28 cellular contexts compared by ENCODE assay signal in the genomic region with DNA sequence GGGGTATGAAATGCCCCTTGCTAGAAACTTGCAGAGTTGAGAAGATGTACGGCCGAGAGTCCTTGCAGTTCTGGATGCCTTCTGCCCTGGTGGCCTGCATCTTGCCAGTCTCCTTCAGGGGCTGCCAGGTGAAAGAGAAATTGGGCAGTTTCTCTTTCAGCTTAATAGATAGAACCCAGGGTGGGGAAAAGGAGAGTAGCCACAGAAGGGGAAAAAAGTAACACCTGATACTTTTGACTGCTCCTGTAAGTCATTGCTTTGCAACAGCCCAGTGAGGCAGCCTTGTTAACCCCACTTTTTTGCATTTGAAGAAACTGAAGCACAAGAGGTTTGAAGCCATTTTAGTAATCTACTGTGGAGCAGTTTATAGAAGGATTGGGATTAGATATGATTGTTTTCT. TPM values are rescaled to one million over a fixed set of nuclear protein-coding genes. Genes with fewer than 3 reads are reported as not detected.
"Had no signal": no experiment of that assay in that cellular context is flagged by ENCODE, and none has a peak within 500 bp of the region (broad histone marks: within the 10 kb centered on the region; RNA-seq: fewer than 3 reads in every experiment).

No MANE protein-coding gene starts in this region.

- ATAC-seq: activated CD8-positive, alpha-beta T cell treated with anti-CD3 and anti-CD28 coated beads, Interleukin-2, amount 10 ng/mL, durations not matched to agents 7 days and 5 days; activated T-helper 17 cell treated with anti-CD3 and anti-CD28 coated beads, Interleukin-2, amount 50 U/mL, for 72 hours; naive thymus-derived CD8-positive, alpha-beta T cell; sciatic nerve; stimulated activated memory B cell treated with anti-CD40 and anti-IgM and Interleukin-4, amounts not matched to agents 10 μg/mL and 1 μg/mL and 100 μg/mL, for 72 hours had no signal

- H3K27me3 ChIP-seq: adrenal gland, ascending aorta, brain microvascular endothelial cell, neural progenitor cell, stomach, suprapubic skin, tibial nerve had no signal

- H3K4me3 ChIP-seq: adrenal gland, ascending aorta, left ventricle myocardium inferior, neural progenitor cell, stomach, suprapubic skin, tibial nerve had no signal

- H3K4me1 ChIP-seq: adrenal gland, ascending aorta, left ventricle myocardium inferior, neural progenitor cell, stomach, suprapubic skin, tibial nerve had no signal

- H3K9me3 ChIP-seq: adrenal gland, ascending aorta, left ventricle myocardium inferior, stomach, suprapubic skin, tibial nerve had no signal

- H3K27ac ChIP-seq: adrenal gland, ascending aorta, brain microvascular endothelial cell, left ventricle myocardium inferior, neural progenitor cell, stomach, suprapubic skin, tibial nerve had no signal

- DNase-seq: activated CD4-positive, alpha-beta T cell treated with anti-CD3 and anti-CD28 coated beads for 1 hour; activated CD4-positive, alpha-beta T cell treated with anti-CD3 and anti-CD28 coated beads, Interleukin-2, amount 50 U/mL, for 1 hour; activated CD8-positive, alpha-beta memory T cell treated with anti-CD3 and anti-CD28 coated beads, Interleukin-2, amount 50 U/mL, for 4 hours; activated CD8-positive, alpha-beta T cell treated with anti-CD3 and anti-CD28 coated beads, Interleukin-2, amount 10 ng/mL, durations not matched to agents 7 days and 5 days; activated naive CD4-positive, alpha-beta T cell; activated T-cell treated with anti-CD3 and anti-CD28 coated beads, Interleukin-2, amount 50 U/mL, for 24 hours; adrenal gland; brain microvascular endothelial cell; caudate nucleus; effector CD4-positive, alpha-beta T cell; erythroblast; foreskin fibroblast; hippocampal formation; kidney glomerular epithelial cell; left ventricle myocardium inferior; mammary epithelial cell; naive thymus-derived CD8-positive, alpha-beta T cell; posterior cingulate gyrus; small intestine; stimulated activated CD4-positive, alpha-beta T cell treated with anti-CD3 and anti-CD28 coated beads, Interleukin-2, amount 100 ng/mL, for 24 hours; stomach had no signal

RNA-seq across cellular contexts. Expression of a gene that starts 28.8 kb away (rescaled TPM):
- total RNA-seq: ascending aorta had no signal
